1 cellular context compared by ENCODE assay signal in the genomic region with DNA sequence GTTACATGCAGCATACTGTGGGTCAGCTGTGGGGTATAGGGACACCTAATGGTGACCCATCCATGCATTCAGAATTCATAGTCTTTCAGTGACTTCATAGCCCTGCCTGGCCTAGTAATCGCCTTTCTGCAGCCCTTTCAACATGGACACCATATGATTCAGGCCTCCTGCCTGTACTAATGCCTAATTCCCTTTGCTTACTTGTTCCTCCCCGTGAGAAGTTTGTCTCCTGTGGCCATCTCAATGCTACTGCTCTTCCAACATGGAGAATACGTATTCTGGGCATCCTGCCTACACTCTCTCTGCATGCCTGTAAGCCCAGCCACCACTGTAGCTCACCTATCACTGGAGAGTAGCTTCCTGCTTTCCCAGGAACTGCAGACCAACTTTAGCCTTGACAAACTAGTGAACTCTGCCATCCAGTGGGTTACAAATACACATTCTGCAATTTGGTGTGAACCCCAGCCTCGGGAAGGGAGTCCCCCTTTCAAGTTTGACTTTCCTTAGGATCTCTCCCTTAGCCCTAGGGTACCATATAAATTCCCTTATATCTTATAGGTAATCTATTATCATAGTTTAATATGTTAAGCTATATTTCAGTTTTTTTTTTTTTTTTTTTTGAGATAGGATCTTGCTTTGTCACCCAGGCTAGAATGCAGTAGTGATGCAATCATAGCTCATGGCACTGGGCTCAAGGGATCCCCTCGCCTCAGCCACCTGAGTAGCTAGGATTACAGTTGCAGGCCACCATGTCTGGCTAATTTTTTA.
TF ChIP-seq lines count a peak whose summit lies in the region.

No MANE protein-coding gene starts in this region.

TF ChIP-seq in GM12891, 5 proteins besides CTCF, POLR2A, EP300 and RAD21:
- TF ChIP-seq PAX5 (IDR thresholded peaks at IDR 0.05; ENCODE audit: insufficient read depth, low read length, severe bottlenecking) = no peak
- no peak for TF ChIP-seq SPI1 (IDR thresholded peaks at IDR 0.05; ENCODE audit: low read depth, low read length)
- no peak for TF ChIP-seq POLR2AphosphoS5 (IDR thresholded peaks at IDR 0.05; ENCODE audit: low read depth, low read length)
- TF ChIP-seq TAF1 (IDR thresholded peaks at IDR 0.05; ENCODE audit: low read depth, low read length) = no peak
- no peak for TF ChIP-seq POU2F2 (IDR thresholded peaks at IDR 0.05; ENCODE audit: low read depth, low read length)
TF ChIP-seq in GM12891: peak in this region for 0.
